Comparison of ENCODE assay signal across 8 cellular contexts in genomic region chr13:77928909-77929308, GRCh38. TPM values are rescaled to one million over a fixed set of nuclear protein-coding genes. Genes with fewer than 3 reads are reported as not detected.
A peak's percentile ranks its signal among the peaks of the same experiment; 100 is the strongest.
DNase-seq lines count a peak whose midpoint lies in the region; ATAC-seq lines count a peak whose summit lies in the region.
"Had no signal": no experiment of that assay in that cellular context is flagged by ENCODE, and none has a peak within 500 bp of the region (broad histone marks: within the 10 kb centered on the region; RNA-seq: fewer than 3 reads in every experiment).

No MANE protein-coding gene starts in this region.

- H3K27me3 ChIP-seq in MG63: no peaks in the 10 kb centered on the region

- no peaks in the 10 kb centered on the region for H3K36me3 ChIP-seq in MG63

- ATAC-seq in GM18868 (IDR thresholded peaks at IDR 0.05; ENCODE audit: unreplicated experiment) (peak; percentile 92), GM21717 (IDR thresholded peaks at IDR 0.05; ENCODE audit: unreplicated experiment) (peak; percentile 94), HG03442 (IDR thresholded peaks at IDR 0.05; ENCODE audit: unreplicated experiment) (peak; percentile 98)

- DNase-seq in lung microvascular endothelial cell (ENCODE audit: low read depth in 2 of 2) (peak; percentile 74 to 83), MG63 (no peak), NCI-H446 treated with DMSO at 0.1 percent for 48 hours (lab: John Stamatoyannopoulos, UW) (no peak), NCI-H146 (lab: John Stamatoyannopoulos, UW) (no peak)
- DNase-seq: NCI-H1417 treated with DMSO at 0.1 percent for 48 hours had no signal

- no peaks in the 10 kb centered on the region for H3K9me3 ChIP-seq in MG63

- no peak overlapping the region for H3K4me3 ChIP-seq in MG63

RNA-seq across cellular contexts. Expression of gene EDNRB, which starts 10.3 kb away (rescaled TPM):
- total RNA-seq in lung microvascular endothelial cell: 93.5 and 211 TPM in 2 replicates
- not detected in 2 replicates for total RNA-seq in MG63 (2014; rRNA removed; shearing (Covaris generic); ENCODE audit: low replicate concordance)

Comparison
In these comparisons a context has a peak if more than half of its experiments do, and no peak if none do; other contexts are left out.
1. DNase-seq: peak in lung microvascular endothelial cell (2 of 2); none in MG63 (single experiment), NCI-H446 treated with DMSO at 0.1 percent for 48 hours (single experiment) and NCI-H146 (single experiment).
2. RNA of gene EDNRB, which starts 10.3 kb away (total RNA-seq): 93.5 to 211 TPM in lung microvascular endothelial cell; not detected in MG63; every median in the first group is over 10 times any median in the second.
3. Peak in every context shown above with its lines, with median percentiles within 50 percentile points of each other: ATAC-seq.